ENCODE assay signal across 8 cellular contexts in the genomic region with DNA sequence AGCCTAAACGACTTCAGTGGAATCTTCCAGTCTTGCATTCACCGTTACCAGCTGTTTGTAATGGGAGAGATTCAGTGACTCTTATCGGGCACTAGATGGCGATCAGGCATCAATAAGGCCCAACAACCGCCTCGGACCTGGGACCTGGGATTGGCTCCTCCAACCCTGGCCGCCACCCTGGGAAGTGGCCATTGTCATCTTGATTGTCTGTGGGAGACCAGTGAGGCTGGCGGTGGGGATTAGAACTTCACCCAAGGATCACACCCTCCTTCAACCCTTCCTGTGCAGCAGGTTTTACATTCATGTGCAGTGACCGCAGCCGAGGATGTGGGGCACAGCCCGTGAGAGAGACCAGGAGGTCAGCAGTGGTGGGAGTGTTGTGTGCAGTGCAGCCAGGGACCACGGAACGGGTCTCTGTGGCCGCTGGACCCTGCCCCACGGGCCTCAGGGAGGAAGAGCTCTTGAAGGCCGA.
A peak's percentile ranks its signal among the peaks of the same experiment; 100 is the strongest.
DNase-seq lines count a peak whose midpoint lies in the region; ATAC-seq and TF ChIP-seq lines count a peak whose summit lies in the region.

No MANE protein-coding gene starts in this region.

- H3K4me3 ChIP-seq in lung, result no peak overlapping the region

- H3K27ac ChIP-seq in H9 (ENCODE audit: insufficient read length, low read depth, low read length) (no peak overlapping the region), lung (ENCODE audit: low read depth in 1 of 2, low read length in 1 of 2) (no peak overlapping the region)

- H3K27ac Mint-ChIP-seq in H9, result no peak overlapping the region

- no peak overlapping the region for H3K14ac ChIP-seq in H9 (ENCODE audit: insufficient read depth, low read length)

- no peaks in the 10 kb centered on the region for H3K4me1 ChIP-seq in H9 (ENCODE audit: insufficient read depth, low read length)
- peaks cover 0 to 3% of the 10 kb centered on the region in 2 donors for H3K4me1 ChIP-seq in lung (ENCODE audit: control insufficient read depth in 2 of 2, insufficient read depth in 2 of 2, low read length in 2 of 2)

- H3K9me3 Mint-ChIP-seq in H9, result no peaks in the 10 kb centered on the region

- H3K79me2 ChIP-seq in H9 (ENCODE audit: insufficient read depth, low read length), result no peaks in the 10 kb centered on the region

- peaks cover 0 to 2% (median 0%) of the 10 kb centered on the region in 3 experiments; a peak in 2 of 7 replicates for H3K36me3 Mint-ChIP-seq in H9 (ENCODE audit: insufficient read depth in 1 of 3, low read depth in 3 of 3)

- H4K5ac ChIP-seq in H9 (ENCODE audit: insufficient read length, low read depth, low read length), result no peak overlapping the region

- peaks cover 6% of the 10 kb centered on the region for H3K27me3 Mint-ChIP-seq in H9 (ENCODE audit: low read depth)

- H2BK12ac ChIP-seq in H9 (ENCODE audit: insufficient read length, low read depth, low read length), result no peak overlapping the region

- no peaks in the 10 kb centered on the region for H3K36me3 ChIP-seq in lung (ENCODE audit: control insufficient read depth in 2 of 2, insufficient read depth in 2 of 2, low read length in 2 of 2)

- H4K91ac ChIP-seq in H9 (ENCODE audit: insufficient read length, low read depth, low read length), result no peak overlapping the region

- H3K27me3 ChIP-seq in H9 (ENCODE audit: insufficient read depth, low read length), result no peaks in the 10 kb centered on the region; the same call in 1 of the 2 replicates
- no peaks in the 10 kb centered on the region for H3K27me3 ChIP-seq in lung (ENCODE audit: control insufficient read depth, insufficient read depth)

- H3K9me3 ChIP-seq in H9 (ENCODE audit: control insufficient read depth, low read depth, low read length) (no peaks in the 10 kb centered on the region), lung (ENCODE audit: control insufficient read depth in 2 of 2, insufficient read depth in 1 of 2, low read length in 1 of 2) (peaks cover 0 to 2% of the 10 kb centered on the region in 2 donors)

- no peak overlapping the region for H2AK5ac ChIP-seq in H9 (ENCODE audit: insufficient read length, low read length)

- no peak overlapping the region for H3K9ac ChIP-seq in H9 (ENCODE audit: extremely low read depth, insufficient read length, low read length)

- no peak overlapping the region for H3K56ac ChIP-seq in H9 (ENCODE audit: insufficient read length, low read depth, low read length)

- no peak overlapping the region for H3T11ph ChIP-seq in H9 (ENCODE audit: low read length)

- no peak overlapping the region for H3K4me3 Mint-ChIP-seq in H9

- H4K8ac ChIP-seq in H9 (replicated peaks; ENCODE audit: insufficient read length, low read depth, low read length), result no peak overlapping the region

- H3K4me2 ChIP-seq in H9 (ENCODE audit: insufficient read depth, insufficient read length, low read length), result no peak overlapping the region

- H4K20me1 ChIP-seq in H9 (ENCODE audit: control insufficient read depth, insufficient read depth, insufficient read length), result no peaks in the 10 kb centered on the region

- no peak overlapping the region for H3K23ac ChIP-seq in H9 (ENCODE audit: insufficient read length, low read depth, low read length)

- H3K79me1 ChIP-seq in H9 (ENCODE audit: insufficient read depth, low read depth, low read length, poor library complexity, severe bottlenecking), result no peaks in the 10 kb centered on the region

- peaks cover 16 to 17% of the 10 kb centered on the region in 2 experiments for H3K4me1 Mint-ChIP-seq in H9

- no peak overlapping the region for H2BK5ac ChIP-seq in H9 (ENCODE audit: insufficient read length, low read length)

- no peak overlapping the region for H2BK15ac ChIP-seq in H9 (ENCODE audit: low read depth, low read length)

- no CpG with 5 or more reads among the region's 16 CpGs for WGBS in H9 (ENCODE audit: extremely low coverage, insufficient read length, low lambda C conversion rate)
- WGBS in lung, 2 donors, result 35 to 45% methylated on average over 16 of the region's 16 CpGs

- no peak overlapping the region for H3K4ac ChIP-seq in H9 (ENCODE audit: low read depth, low read length)

- peak; percentile 88; the same call in 2 of the 3 replicates for TF ChIP-seq CTCF in H9 (conservative IDR thresholded peaks at IDR 0.05)
- TF ChIP-seq CTCF in lung (IDR thresholded peaks at IDR 0.05; ENCODE audit: control extremely low read depth, extremely low read depth), result peak; percentile 79

- no peaks in the 10 kb centered on the region for H3K23me2 ChIP-seq in H9 (ENCODE audit: insufficient read length, low read depth, low read length, poor library complexity, severe bottlenecking)

- H2AFZ ChIP-seq in H9 (ENCODE audit: low read length), result no peak overlapping the region

- H2BK120ac ChIP-seq in H9 (ENCODE audit: low read depth, low read length, poor library complexity, severe bottlenecking), result no peak overlapping the region

- H2BK20ac ChIP-seq in H9 (ENCODE audit: low read depth, low read length, poor library complexity, severe bottlenecking), result no peak overlapping the region

- H3K18ac ChIP-seq in H9 (ENCODE audit: insufficient read length, low read depth, low read length), result peak overlapping the region; percentile 85

- DNase-seq in COLO668 (lab: John Stamatoyannopoulos, UW; ENCODE audit: unreplicated experiment) (peak; percentile 66), H9 (peak; percentile 89), NCI-H446 treated with DMSO at 0.1 percent for 48 hours (lab: John Stamatoyannopoulos, UW) (peak; percentile 47), dermis microvascular lymphatic vessel endothelial cell (ENCODE audit: low read depth in 2 of 2) (peak; percentile 44 to 79), lung (ENCODE audit: low spot score) (peak; percentile 55)
- DNase-seq in activated CD4-positive, alpha-beta T cell treated with anti-CD3 and anti-CD28 coated beads, Interleukin-2, amount 50 U/mL, for 1 hour, result peak; percentile 45
- DNase-seq in stimulated activated CD8-positive, alpha-beta memory T cell treated with anti-CD3 and anti-CD28 coated beads, Interleukin-2, amount 100 ng/mL, for 48 hours (ENCODE audit: low read depth in 2 of 2), result peak; percentile 25 to 40

- ATAC-seq in lung (ENCODE audit: insufficient read depth, low FRiP score), result peak; percentile 84
- no peak for ATAC-seq in HG03095 (IDR thresholded peaks at IDR 0.05; ENCODE audit: unreplicated experiment)

Comparison
In these comparisons a context has a peak if more than half of its experiments do, and no peak if none do; other contexts are left out.
1. DNase-seq: peak in every context shown above with its lines; median percentile 89 in H9; 66 in COLO668; 62 in dermis microvascular lymphatic vessel endothelial cell; 55 in lung; 47 in NCI-H446 treated with DMSO at 0.1 percent for 48 hours; 45 in activated CD4-positive, alpha-beta T cell treated with anti-CD3 and anti-CD28 coated beads, Interleukin-2, amount 50 U/mL, for 1 hour; 32 in stimulated activated CD8-positive, alpha-beta memory T cell treated with anti-CD3 and anti-CD28 coated beads, Interleukin-2, amount 100 ng/mL, for 48 hours.